In the genomic region with DNA sequence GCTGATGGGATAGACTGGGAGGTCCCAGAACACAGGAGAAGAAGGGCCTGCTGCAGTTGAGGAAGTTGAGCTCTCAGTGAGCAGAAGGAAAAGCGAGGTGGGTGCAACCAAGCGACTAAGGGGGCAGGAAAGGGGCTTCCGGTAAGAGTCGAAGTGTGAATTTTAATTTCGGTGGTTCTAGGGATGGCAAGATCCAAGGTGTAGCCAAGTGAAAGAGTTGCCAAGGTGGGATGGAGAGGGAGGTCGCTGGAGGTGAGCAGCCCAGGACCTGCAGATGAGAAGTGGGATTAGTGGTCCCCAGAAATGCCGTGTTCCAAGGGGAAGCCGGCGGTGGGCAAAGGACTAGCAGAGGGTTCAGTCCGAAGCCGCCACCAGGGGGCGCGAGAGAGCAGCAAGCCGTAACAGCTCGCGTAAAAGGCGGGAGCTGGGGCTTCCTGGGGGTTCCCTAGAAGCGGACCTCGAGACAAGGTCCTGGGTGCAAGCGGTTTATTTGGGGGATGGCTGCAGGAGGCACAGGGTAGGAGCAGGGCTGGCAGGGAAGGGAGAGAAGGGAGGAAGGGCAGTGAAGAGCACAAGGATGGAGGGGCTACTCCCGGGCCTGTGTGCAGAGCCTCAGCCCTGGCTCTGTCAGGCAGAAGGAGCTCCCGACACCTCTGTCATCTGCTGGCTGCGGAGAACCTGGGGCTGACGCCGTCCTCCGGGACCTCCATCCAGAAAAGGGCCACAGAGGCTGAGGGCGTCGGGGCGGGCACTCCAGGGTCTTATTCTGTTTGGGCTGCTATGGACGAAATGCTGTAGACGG, we compare ENCODE assay signal across 10 cellular contexts.
DNase-seq lines count a peak whose midpoint lies in the region; ATAC-seq and TF ChIP-seq lines count a peak whose summit lies in the region.
"Had no signal": no experiment of that assay in that cellular context is flagged by ENCODE, and none has a peak within 500 bp of the region (broad histone marks: within the 10 kb centered on the region; RNA-seq: fewer than 3 reads in every experiment).

No MANE protein-coding gene starts in this region.

- no peaks in the 10 kb centered on the region for H3K36me3 ChIP-seq in iPS DF 6.9 (ENCODE audit: control insufficient read depth, insufficient read depth, low read length)

- H3K4me1 ChIP-seq in iPS DF 6.9 (ENCODE audit: control insufficient read depth, insufficient read depth, low read length) = no peaks in the 10 kb centered on the region

- no peak overlapping the region for H3K27ac ChIP-seq in iPS DF 6.9 (ENCODE audit: low read length)
- H3K27ac ChIP-seq: SK-N-MC had no signal

- no peaks in the 10 kb centered on the region for H3K27me3 ChIP-seq in iPS DF 6.9 (ENCODE audit: control insufficient read depth, insufficient read depth, low read length)

- H3K4me3 ChIP-seq in iPS DF 6.9 (ENCODE audit: low read length) = no peak overlapping the region
- H3K4me3 ChIP-seq: SK-N-MC had no signal

- WGBS in iPS DF 6.9 (ENCODE audit: insufficient coverage, insufficient read length) = no CpG with 5 or more reads among the region's 31 CpGs

- DNase-seq in DMS 273 (lab: John Stamatoyannopoulos, UW; ENCODE audit: unreplicated experiment) = peak; percentile 14
- DNase-seq in DMS 273 treated with DMSO at 0.1 percent for 48 hours (lab: John Stamatoyannopoulos, UW) = no peak
- peak; percentile 7 for DNase-seq in activated T-cell treated with anti-CD3 and anti-CD28 coated beads for 4 hours
- DNase-seq in iPS DF 6.9 (ENCODE audit: low read depth, low spot score) = peak; percentile 54
- DNase-seq in stimulated activated CD4-positive, alpha-beta T cell treated with anti-CD3 and anti-CD28 coated beads, TNF-alpha, amount 100 ng/mL, for 1 hour (ENCODE audit: low read depth in 3 of 3, low spot score in 1 of 3) = peak in 2 of 3 donors; percentile 0 to 12
- DNase-seq in NCI-H1048 (lab: John Stamatoyannopoulos, UW) = no peak

- peak; percentile 76 for TF ChIP-seq CTCF in LNCAP (IDR thresholded peaks at IDR 0.05)

- no peak for ATAC-seq in GM21423 (IDR thresholded peaks at IDR 0.05; ENCODE audit: unreplicated experiment)
- ATAC-seq: left colon had no signal

- H3K9me3 ChIP-seq in iPS DF 6.9 (ENCODE audit: control insufficient read depth, insufficient read depth, low read length) = no peaks in the 10 kb centered on the region

Comparison
In these comparisons a context has a peak if more than half of its experiments do, and no peak if none do; other contexts are left out.
1. DNase-seq: peak in DMS 273 (single experiment), activated T-cell treated with anti-CD3 and anti-CD28 coated beads for 4 hours (single experiment), iPS DF 6.9 (single experiment) and stimulated activated CD4-positive, alpha-beta T cell treated with anti-CD3 and anti-CD28 coated beads, TNF-alpha, amount 100 ng/mL, for 1 hour (2 of 3); none in DMS 273 treated with DMSO at 0.1 percent for 48 hours (single experiment) and NCI-H1048 (single experiment).